ENCODE assay signal across 10 cellular contexts in genomic region chr1:78839704-78840277, GRCh38.
DNase-seq lines count a peak whose midpoint lies in the region; ATAC-seq and TF ChIP-seq lines count a peak whose summit lies in the region.
"Had no signal": no experiment of that assay in that cellular context is flagged by ENCODE, and none has a peak within 500 bp of the region (broad histone marks: within the 10 kb centered on the region; RNA-seq: fewer than 3 reads in every experiment).

No MANE protein-coding gene starts in this region.

- H3K4me1 Mint-ChIP-seq in WTC11, result peaks cover 9% of the 10 kb centered on the region
- peaks cover 14% of the 10 kb centered on the region for H3K4me1 Mint-ChIP-seq in glutamatergic neuron (ENCODE audit: low read depth, unreplicated experiment)

- H3K4me3 Mint-ChIP-seq in WTC11, result no peak overlapping the region
- H3K4me3 Mint-ChIP-seq in glutamatergic neuron (ENCODE audit: unreplicated experiment), result peak overlapping the region; percentile 50
- H3K4me3 Mint-ChIP-seq: activated naive CD4-positive, alpha-beta T cell treated with anti-CD3 and anti-CD28 coated beads, Interleukin-2, amount 50 U/mL, for 24 hours; CD8-positive, alpha-beta memory T cell had no signal

- peak; percentile 38; the same call in 1 of the 2 replicates for TF ChIP-seq CTCF in WTC11 (IDR thresholded peaks at IDR 0.05)
- TF ChIP-seq CTCF in glutamatergic neuron (IDR thresholded peaks at IDR 0.05; ENCODE audit: partially characterized antibody, unreplicated experiment), result peak; percentile 73

- H3K27ac Mint-ChIP-seq in WTC11, result no peak overlapping the region
- H3K27ac Mint-ChIP-seq in glutamatergic neuron (ENCODE audit: unreplicated experiment), result no peak overlapping the region
- H3K27ac Mint-ChIP-seq: activated naive CD4-positive, alpha-beta T cell treated with anti-CD3 and anti-CD28 coated beads, Interleukin-2, amount 50 U/mL, for 24 hours; CD8-positive, alpha-beta memory T cell had no signal

- H3K36me3 Mint-ChIP-seq in WTC11, result peaks cover under 1% of the 10 kb centered on the region; the same call in 1 of the 2 replicates
- no peaks in the 10 kb centered on the region for H3K36me3 Mint-ChIP-seq in glutamatergic neuron (ENCODE audit: unreplicated experiment)
- H3K36me3 Mint-ChIP-seq: activated naive CD4-positive, alpha-beta T cell treated with anti-CD3 and anti-CD28 coated beads, Interleukin-2, amount 50 U/mL, for 24 hours; CD8-positive, alpha-beta memory T cell had no signal

- H3K27me3 Mint-ChIP-seq in WTC11 (ENCODE audit: low read depth) (no peaks in the 10 kb centered on the region), glutamatergic neuron (ENCODE audit: unreplicated experiment) (peaks cover 1% of the 10 kb centered on the region)
- H3K27me3 Mint-ChIP-seq: activated naive CD4-positive, alpha-beta T cell treated with anti-CD3 and anti-CD28 coated beads, Interleukin-2, amount 50 U/mL, for 24 hours; CD8-positive, alpha-beta memory T cell had no signal

- peak; percentile 74 for ATAC-seq in GM21515 (IDR thresholded peaks at IDR 0.05; ENCODE audit: unreplicated experiment)
- no peak for ATAC-seq in WTC11

- H3K9me3 Mint-ChIP-seq in WTC11 (peaks cover under 1% of the 10 kb centered on the region), glutamatergic neuron (ENCODE audit: unreplicated experiment) (no peaks in the 10 kb centered on the region)
- H3K9me3 Mint-ChIP-seq: activated naive CD4-positive, alpha-beta T cell treated with anti-CD3 and anti-CD28 coated beads, Interleukin-2, amount 50 U/mL, for 24 hours had no signal

- POLR2A ChIA-PET in WTC11 (lab: Charles Lee), result interaction anchor here (0.7 kb wide), 1 partner anchor 624 kb away, joined by 3 read pairs; no protein-coding TSS in a partner anchor

- CTCF ChIA-PET in WTC11 (lab: Charles Lee), result interaction anchor here (0.6 to 3.0 kb wide), 11 partner anchors 126 to 514 kb away, joined by 3 to 39 read pairs (median 4); no protein-coding TSS in a partner anchor

- DNase-seq in NCI-H1417 (lab: John Stamatoyannopoulos, UW), result peak; percentile 18 to 79 (median 50)
- no peak for DNase-seq in NCI-H1417 treated with DMSO at 0.1 percent for 48 hours (lab: John Stamatoyannopoulos, UW)
- peak; percentile 65 for DNase-seq in NAMALWA (ENCODE audit: low spot score)
- peak; percentile 16 for DNase-seq in WTC11 (ENCODE audit: low spot score)
- no peak for DNase-seq in glutamatergic neuron
- DNase-seq in stimulated activated CD4-positive, alpha-beta T cell treated with anti-CD3 and anti-CD28 coated beads, Interleukin-2, amount 100 ng/mL, for 48 hours, result peak; percentile 21 to 36
- no peak for DNase-seq in HuH-7.5 (ENCODE audit: low spot score)

TF ChIP-seq in WTC11, 78 proteins besides CTCF, POLR2A, EP300 and RAD21:
- TF ChIP-seq OVOL2 (CRISPR knock-in tag; IDR thresholded peaks at IDR 0.05; ENCODE audit: borderline replicate concordance) (no peak), ELF4 (CRISPR knock-in tag; IDR thresholded peaks at IDR 0.05; ENCODE audit: low read depth) (no peak), RELA (CRISPR knock-in tag; IDR thresholded peaks at IDR 0.05; ENCODE audit: borderline replicate concordance) (no peak), ATF2 (CRISPR knock-in tag; IDR thresholded peaks at IDR 0.05; ENCODE audit: borderline replicate concordance, low read depth) (no peak), JUN (CRISPR knock-in tag; IDR thresholded peaks at IDR 0.05) (no peak), TP53 (CRISPR knock-in tag; IDR thresholded peaks at IDR 0.05) (no peak), ZNF121 (CRISPR knock-in tag; IDR thresholded peaks at IDR 0.05) (no peak), HMGXB4 (CRISPR knock-in tag; IDR thresholded peaks at IDR 0.05) (no peak)
- TF ChIP-seq, protein P1, sequence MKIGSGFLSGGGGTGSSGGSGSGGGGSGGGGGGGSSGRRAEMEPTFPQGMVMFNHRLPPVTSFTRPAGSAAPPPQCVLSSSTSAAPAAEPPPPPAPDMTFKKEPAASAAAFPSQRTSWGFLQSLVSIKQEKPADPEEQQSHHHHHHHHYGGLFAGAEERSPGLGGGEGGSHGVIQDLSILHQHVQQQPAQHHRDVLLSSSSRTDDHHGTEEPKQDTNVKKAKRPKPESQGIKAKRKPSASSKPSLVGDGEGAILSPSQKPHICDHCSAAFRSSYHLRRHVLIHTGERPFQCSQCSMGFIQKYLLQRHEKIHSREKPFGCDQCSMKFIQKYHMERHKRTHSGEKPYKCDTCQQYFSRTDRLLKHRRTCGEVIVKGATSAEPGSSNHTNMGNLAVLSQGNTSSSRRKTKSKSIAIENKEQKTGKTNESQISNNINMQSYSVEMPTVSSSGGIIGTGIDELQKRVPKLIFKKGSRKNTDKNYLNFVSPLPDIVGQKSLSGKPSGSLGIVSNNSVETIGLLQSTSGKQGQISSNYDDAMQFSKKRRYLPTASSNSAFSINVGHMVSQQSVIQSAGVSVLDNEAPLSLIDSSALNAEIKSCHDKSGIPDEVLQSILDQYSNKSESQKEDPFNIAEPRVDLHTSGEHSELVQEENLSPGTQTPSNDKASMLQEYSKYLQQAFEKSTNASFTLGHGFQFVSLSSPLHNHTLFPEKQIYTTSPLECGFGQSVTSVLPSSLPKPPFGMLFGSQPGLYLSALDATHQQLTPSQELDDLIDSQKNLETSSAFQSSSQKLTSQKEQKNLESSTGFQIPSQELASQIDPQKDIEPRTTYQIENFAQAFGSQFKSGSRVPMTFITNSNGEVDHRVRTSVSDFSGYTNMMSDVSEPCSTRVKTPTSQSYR (CRISPR knock-in tag; IDR thresholded peaks at IDR 0.05), result no peak
- TF ChIP-seq, protein P2, sequence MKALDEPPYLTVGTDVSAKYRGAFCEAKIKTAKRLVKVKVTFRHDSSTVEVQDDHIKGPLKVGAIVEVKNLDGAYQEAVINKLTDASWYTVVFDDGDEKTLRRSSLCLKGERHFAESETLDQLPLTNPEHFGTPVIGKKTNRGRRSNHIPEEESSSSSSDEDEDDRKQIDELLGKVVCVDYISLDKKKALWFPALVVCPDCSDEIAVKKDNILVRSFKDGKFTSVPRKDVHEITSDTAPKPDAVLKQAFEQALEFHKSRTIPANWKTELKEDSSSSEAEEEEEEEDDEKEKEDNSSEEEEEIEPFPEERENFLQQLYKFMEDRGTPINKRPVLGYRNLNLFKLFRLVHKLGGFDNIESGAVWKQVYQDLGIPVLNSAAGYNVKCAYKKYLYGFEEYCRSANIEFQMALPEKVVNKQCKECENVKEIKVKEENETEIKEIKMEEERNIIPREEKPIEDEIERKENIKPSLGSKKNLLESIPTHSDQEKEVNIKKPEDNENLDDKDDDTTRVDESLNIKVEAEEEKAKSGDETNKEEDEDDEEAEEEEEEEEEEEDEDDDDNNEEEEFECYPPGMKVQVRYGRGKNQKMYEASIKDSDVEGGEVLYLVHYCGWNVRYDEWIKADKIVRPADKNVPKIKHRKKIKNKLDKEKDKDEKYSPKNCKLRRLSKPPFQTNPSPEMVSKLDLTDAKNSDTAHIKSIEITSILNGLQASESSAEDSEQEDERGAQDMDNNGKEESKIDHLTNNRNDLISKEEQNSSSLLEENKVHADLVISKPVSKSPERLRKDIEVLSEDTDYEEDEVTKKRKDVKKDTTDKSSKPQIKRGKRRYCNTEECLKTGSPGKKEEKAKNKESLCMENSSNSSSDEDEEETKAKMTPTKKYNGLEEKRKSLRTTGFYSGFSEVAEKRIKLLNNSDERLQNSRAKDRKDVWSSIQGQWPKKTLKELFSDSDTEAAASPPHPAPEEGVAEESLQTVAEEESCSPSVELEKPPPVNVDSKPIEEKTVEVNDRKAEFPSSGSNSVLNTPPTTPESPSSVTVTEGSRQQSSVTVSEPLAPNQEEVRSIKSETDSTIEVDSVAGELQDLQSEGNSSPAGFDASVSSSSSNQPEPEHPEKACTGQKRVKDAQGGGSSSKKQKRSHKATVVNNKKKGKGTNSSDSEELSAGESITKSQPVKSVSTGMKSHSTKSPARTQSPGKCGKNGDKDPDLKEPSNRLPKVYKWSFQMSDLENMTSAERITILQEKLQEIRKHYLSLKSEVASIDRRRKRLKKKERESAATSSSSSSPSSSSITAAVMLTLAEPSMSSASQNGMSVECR (CRISPR knock-in tag; IDR thresholded peaks at IDR 0.05; ENCODE audit: borderline replicate concordance), result no peak
- TF ChIP-seq, protein P3, sequence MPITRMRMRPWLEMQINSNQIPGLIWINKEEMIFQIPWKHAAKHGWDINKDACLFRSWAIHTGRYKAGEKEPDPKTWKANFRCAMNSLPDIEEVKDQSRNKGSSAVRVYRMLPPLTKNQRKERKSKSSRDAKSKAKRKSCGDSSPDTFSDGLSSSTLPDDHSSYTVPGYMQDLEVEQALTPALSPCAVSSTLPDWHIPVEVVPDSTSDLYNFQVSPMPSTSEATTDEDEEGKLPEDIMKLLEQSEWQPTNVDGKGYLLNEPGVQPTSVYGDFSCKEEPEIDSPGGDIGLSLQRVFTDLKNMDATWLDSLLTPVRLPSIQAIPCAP (CRISPR knock-in tag; IDR thresholded peaks at IDR 0.05), result no peak
TF ChIP-seq in WTC11: peak in this region for 0.

Comparison
In these comparisons a context has a peak if more than half of its experiments do, and no peak if none do; other contexts are left out.
1. DNase-seq: peak in NCI-H1417 (3 of 3), NAMALWA (single experiment), WTC11 (single experiment) and stimulated activated CD4-positive, alpha-beta T cell treated with anti-CD3 and anti-CD28 coated beads, Interleukin-2, amount 100 ng/mL, for 48 hours (2 of 2); none in NCI-H1417 treated with DMSO at 0.1 percent for 48 hours (single experiment), glutamatergic neuron (single experiment) and HuH-7.5 (single experiment).